In the genomic region with DNA sequence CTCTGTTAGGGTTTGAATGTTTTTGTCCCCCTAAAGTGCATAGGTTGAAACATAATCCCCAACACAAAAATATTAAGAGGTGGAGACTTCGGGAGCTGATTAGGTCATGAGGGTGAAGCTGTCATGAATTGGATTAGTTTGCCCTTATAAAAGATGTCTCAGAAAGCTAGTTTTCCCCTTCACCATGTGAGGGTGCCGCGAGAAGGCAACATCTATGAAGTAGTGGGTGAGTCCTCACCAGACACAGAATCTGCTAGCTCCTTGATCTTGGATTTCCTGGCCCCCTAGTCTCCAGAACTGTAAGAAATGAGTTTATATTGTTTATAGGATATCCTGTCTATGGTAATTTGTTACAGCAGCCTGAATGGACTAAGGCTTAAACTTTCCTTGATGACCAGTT, we compare ENCODE assay signal across 17 cellular contexts.
DNase-seq lines count a peak whose midpoint lies in the region; ATAC-seq and TF ChIP-seq lines count a peak whose summit lies in the region.
"Had no signal": no experiment of that assay in that cellular context is flagged by ENCODE, and none has a peak within 500 bp of the region (broad histone marks: within the 10 kb centered on the region; RNA-seq: fewer than 3 reads in every experiment).

No MANE protein-coding gene starts in this region.

- 69% methylated on average over 3 of the region's 3 CpGs for WGBS in hepatocyte (ENCODE audit: low lambda C conversion rate, missing lambda C conversion rate)

- H3K4me3 ChIP-seq in A673 (ENCODE audit: low read depth, low read length, poor library complexity, severe bottlenecking) (no peak overlapping the region), H7 (ENCODE audit: insufficient read depth, low read depth, low read length) (no peak overlapping the region), hepatocyte (no peak overlapping the region)
- H3K4me3 ChIP-seq: gastroesophageal sphincter, thyroid gland had no signal

- no TSS peak for BruUV-seq in A673 (replicated peaks; lab: Mats Ljungman, UMichigan)

- no peak overlapping the region for H2AFZ ChIP-seq in hepatocyte

- H3K27ac ChIP-seq in A673 (ENCODE audit: low read depth, low read length, poor library complexity, severe bottlenecking) (no peak overlapping the region), hepatocyte (no peak overlapping the region)
- H3K27ac ChIP-seq: gastroesophageal sphincter, thyroid gland had no signal

- ATAC-seq in SK-N-SH treated with all-trans-retinoic acid at 6 μM for 48 hours (peak; percentile 75), GM19324 (IDR thresholded peaks at IDR 0.05; ENCODE audit: low FRiP score, unreplicated experiment) (no peak)
- ATAC-seq: effector memory CD8-positive, alpha-beta T cell; gastroesophageal sphincter had no signal

- H3K9me2 ChIP-seq in hepatocyte (replicated peaks; ENCODE audit: insufficient read depth): no peaks in the 10 kb centered on the region

- peaks cover 15% of the 10 kb centered on the region for H3K4me1 ChIP-seq in A673 (ENCODE audit: insufficient read depth, low read length, poor library complexity, severe bottlenecking)
- H3K4me1 ChIP-seq in hepatocyte (ENCODE audit: insufficient read depth): peaks cover 11% of the 10 kb centered on the region
- H3K4me1 ChIP-seq: thyroid gland had no signal

- no peaks in the 10 kb centered on the region for H3K27me3 ChIP-seq in A673 (replicated peaks; ENCODE audit: insufficient read depth, low read depth, low read length, poor library complexity)
- no peaks in the 10 kb centered on the region for H3K27me3 ChIP-seq in H7 (ENCODE audit: control insufficient read depth, insufficient read depth, low read length)
- H3K27me3 ChIP-seq in hepatocyte: no peaks in the 10 kb centered on the region
- H3K27me3 ChIP-seq: gastroesophageal sphincter, thyroid gland had no signal

- H3K36me3 ChIP-seq in A673 (ENCODE audit: insufficient read depth, low read length, poor library complexity, severe bottlenecking): no peaks in the 10 kb centered on the region
- no peaks in the 10 kb centered on the region for H3K36me3 ChIP-seq in H7 (replicated peaks; ENCODE audit: control insufficient read depth, insufficient read depth, low read length)
- H3K36me3 ChIP-seq in hepatocyte (replicated peaks; ENCODE audit: insufficient read depth, low read depth): no peaks in the 10 kb centered on the region
- H3K36me3 ChIP-seq: gastroesophageal sphincter, thyroid gland had no signal

- DNase-seq in A673 (ENCODE audit: low spot score) (peak; percentile 79), H7 (peak; percentile 1), hepatocyte (ENCODE audit: low spot score) (no peak), foreskin melanocyte (no peak), NCI-H2171 (lab: John Stamatoyannopoulos, UW) (no peak)
- DNase-seq in activated effector memory CD4-positive, alpha-beta T cell treated with anti-CD3 and anti-CD28 coated beads, Interleukin-2, amount 50 U/mL, for 16 hours: no peak
- DNase-seq: activated CD4-positive, alpha-beta T cell treated with anti-CD3 and anti-CD28 coated beads, Interleukin-2, amount 50 U/mL, for 4 hours; effector memory CD8-positive, alpha-beta T cell; KBM-7; NCI-H1694 treated with DMSO at 0.1 percent for 48 hours; NCI-H526; stimulated activated CD8-positive, alpha-beta memory T cell treated with anti-CD3 and anti-CD28 coated beads, Interleukin-4, amount 100 ng/mL, for 48 hours; T1000; thyroid gland had no signal

- TF ChIP-seq CTCF in A673 (conservative IDR thresholded peaks at IDR 0.05; ENCODE audit: low read depth, low read length) (peak; percentile 66), hepatocyte (IDR thresholded peaks at IDR 0.05; ENCODE audit: poor library complexity) (peak; percentile 24)

- CTCF ChIA-PET in A673 (lab: Charles Lee): no interaction called here

- no peaks in the 10 kb centered on the region for H3K79me2 ChIP-seq in hepatocyte

- H4K20me1 ChIP-seq in hepatocyte (ENCODE audit: insufficient read depth, poor library complexity, severe bottlenecking): no peaks in the 10 kb centered on the region

- H3K9me3 ChIP-seq in A673 (ENCODE audit: low read depth, low read length, poor library complexity, severe bottlenecking) (no peaks in the 10 kb centered on the region), hepatocyte (ENCODE audit: low read depth) (no peaks in the 10 kb centered on the region)
- H3K9me3 ChIP-seq: gastroesophageal sphincter, thyroid gland had no signal

- POLR2A ChIA-PET in A673 (lab: Charles Lee; ENCODE audit: low non-redundant PET): no interaction called here

- intact Hi-C loops in A673 (cut with micrococcal nuclease; ENCODE audit: unreplicated experiment): loop anchor here (1.0 to 10.0 kb wide), 3 partner anchors 93 to 845 kb away; no protein-coding TSS in a partner anchor

- no peak overlapping the region for H3K4me2 ChIP-seq in hepatocyte

TF ChIP-seq in SK-N-SH treated with all-trans-retinoic acid at 6 μM for 48 hours, 23 proteins besides CTCF, POLR2A, EP300 and RAD21:
- TF ChIP-seq ZNF70 (CRISPR knock-in tag; IDR thresholded peaks at IDR 0.05): no peak
- no peak for TF ChIP-seq ISL1 (CRISPR knock-in tag; IDR thresholded peaks at IDR 0.05)
- TF ChIP-seq, protein P1, sequence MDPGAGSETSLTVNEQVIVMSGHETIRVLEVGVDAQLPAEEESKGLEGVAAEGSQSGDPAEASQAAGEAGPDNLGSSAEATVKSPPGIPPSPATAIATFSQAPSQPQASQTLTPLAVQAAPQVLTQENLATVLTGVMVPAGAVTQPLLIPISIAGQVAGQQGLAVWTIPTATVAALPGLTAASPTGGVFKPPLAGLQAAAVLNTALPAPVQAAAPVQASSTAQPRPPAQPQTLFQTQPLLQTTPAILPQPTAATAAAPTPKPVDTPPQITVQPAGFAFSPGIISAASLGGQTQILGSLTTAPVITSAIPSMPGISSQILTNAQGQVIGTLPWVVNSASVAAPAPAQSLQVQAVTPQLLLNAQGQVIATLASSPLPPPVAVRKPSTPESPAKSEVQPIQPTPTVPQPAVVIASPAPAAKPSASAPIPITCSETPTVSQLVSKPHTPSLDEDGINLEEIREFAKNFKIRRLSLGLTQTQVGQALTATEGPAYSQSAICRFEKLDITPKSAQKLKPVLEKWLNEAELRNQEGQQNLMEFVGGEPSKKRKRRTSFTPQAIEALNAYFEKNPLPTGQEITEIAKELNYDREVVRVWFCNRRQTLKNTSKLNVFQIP (CRISPR knock-in tag; IDR thresholded peaks at IDR 0.05; ENCODE audit: borderline replicate concordance, low read depth): no peak
- TF ChIP-seq ZC3H10 (CRISPR knock-in tag; IDR thresholded peaks at IDR 0.05): no peak
- TF ChIP-seq BACH2 (CRISPR knock-in tag; IDR thresholded peaks at IDR 0.05; ENCODE audit: borderline replicate concordance): no peak
- no peak for TF ChIP-seq ZFP30 (CRISPR knock-in tag; IDR thresholded peaks at IDR 0.05)
- no peak for TF ChIP-seq SNAI2 (CRISPR knock-in tag; IDR thresholded peaks at IDR 0.05)
- TF ChIP-seq, protein P2, sequence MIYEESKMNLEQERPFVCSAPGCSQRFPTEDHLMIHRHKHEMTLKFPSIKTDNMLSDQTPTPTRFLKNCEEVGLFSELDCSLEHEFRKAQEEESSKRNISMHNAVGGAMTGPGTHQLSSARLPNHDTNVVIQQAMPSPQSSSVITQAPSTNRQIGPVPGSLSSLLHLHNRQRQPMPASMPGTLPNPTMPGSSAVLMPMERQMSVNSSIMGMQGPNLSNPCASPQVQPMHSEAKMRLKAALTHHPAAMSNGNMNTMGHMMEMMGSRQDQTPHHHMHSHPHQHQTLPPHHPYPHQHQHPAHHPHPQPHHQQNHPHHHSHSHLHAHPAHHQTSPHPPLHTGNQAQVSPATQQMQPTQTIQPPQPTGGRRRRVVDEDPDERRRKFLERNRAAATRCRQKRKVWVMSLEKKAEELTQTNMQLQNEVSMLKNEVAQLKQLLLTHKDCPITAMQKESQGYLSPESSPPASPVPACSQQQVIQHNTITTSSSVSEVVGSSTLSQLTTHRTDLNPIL (CRISPR knock-in tag; IDR thresholded peaks at IDR 0.05; ENCODE audit: low read depth): no peak
- no peak for TF ChIP-seq TCF4 (CRISPR knock-in tag; IDR thresholded peaks at IDR 0.05; ENCODE audit: borderline replicate concordance)
- TF ChIP-seq, protein P3, sequence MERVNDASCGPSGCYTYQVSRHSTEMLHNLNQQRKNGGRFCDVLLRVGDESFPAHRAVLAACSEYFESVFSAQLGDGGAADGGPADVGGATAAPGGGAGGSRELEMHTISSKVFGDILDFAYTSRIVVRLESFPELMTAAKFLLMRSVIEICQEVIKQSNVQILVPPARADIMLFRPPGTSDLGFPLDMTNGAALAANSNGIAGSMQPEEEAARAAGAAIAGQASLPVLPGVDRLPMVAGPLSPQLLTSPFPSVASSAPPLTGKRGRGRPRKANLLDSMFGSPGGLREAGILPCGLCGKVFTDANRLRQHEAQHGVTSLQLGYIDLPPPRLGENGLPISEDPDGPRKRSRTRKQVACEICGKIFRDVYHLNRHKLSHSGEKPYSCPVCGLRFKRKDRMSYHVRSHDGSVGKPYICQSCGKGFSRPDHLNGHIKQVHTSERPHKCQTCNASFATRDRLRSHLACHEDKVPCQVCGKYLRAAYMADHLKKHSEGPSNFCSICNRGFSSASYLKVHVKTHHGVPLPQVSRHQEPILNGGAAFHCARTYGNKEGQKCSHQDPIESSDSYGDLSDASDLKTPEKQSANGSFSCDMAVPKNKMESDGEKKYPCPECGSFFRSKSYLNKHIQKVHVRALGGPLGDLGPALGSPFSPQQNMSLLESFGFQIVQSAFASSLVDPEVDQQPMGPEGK (CRISPR knock-in tag; IDR thresholded peaks at IDR 0.05; ENCODE audit: borderline replicate concordance): no peak
- TF ChIP-seq ZNF8 (CRISPR knock-in tag; IDR thresholded peaks at IDR 0.05): no peak
- TF ChIP-seq ZFP3 (CRISPR knock-in tag; IDR thresholded peaks at IDR 0.05): no peak
- TF ChIP-seq ZNF565 (CRISPR knock-in tag; conservative IDR thresholded peaks at IDR 0.05; ENCODE audit: low read depth): no peak
- TF ChIP-seq ESRRG (CRISPR knock-in tag; IDR thresholded peaks at IDR 0.05): no peak
- TF ChIP-seq PPARA (CRISPR knock-in tag; IDR thresholded peaks at IDR 0.05; ENCODE audit: borderline replicate concordance): no peak
- no peak for TF ChIP-seq ARNTL (CRISPR knock-in tag; IDR thresholded peaks at IDR 0.05; ENCODE audit: borderline replicate concordance, low read depth)
- TF ChIP-seq OSR1 (CRISPR knock-in tag; IDR thresholded peaks at IDR 0.05): no peak
- no peak for TF ChIP-seq RARB (CRISPR knock-in tag; IDR thresholded peaks at IDR 0.05)
- TF ChIP-seq CSDC2 (CRISPR knock-in tag; IDR thresholded peaks at IDR 0.05): no peak

Comparison
In these comparisons a context has a peak if more than half of its experiments do, and no peak if none do; other contexts are left out.
1. DNase-seq: peak in A673 (single experiment) and H7 (single experiment); none in hepatocyte (single experiment), foreskin melanocyte (single experiment), NCI-H2171 (single experiment) and activated effector memory CD4-positive, alpha-beta T cell treated with anti-CD3 and anti-CD28 coated beads, Interleukin-2, amount 50 U/mL, for 16 hours (single experiment).